In the genomic region with DNA sequence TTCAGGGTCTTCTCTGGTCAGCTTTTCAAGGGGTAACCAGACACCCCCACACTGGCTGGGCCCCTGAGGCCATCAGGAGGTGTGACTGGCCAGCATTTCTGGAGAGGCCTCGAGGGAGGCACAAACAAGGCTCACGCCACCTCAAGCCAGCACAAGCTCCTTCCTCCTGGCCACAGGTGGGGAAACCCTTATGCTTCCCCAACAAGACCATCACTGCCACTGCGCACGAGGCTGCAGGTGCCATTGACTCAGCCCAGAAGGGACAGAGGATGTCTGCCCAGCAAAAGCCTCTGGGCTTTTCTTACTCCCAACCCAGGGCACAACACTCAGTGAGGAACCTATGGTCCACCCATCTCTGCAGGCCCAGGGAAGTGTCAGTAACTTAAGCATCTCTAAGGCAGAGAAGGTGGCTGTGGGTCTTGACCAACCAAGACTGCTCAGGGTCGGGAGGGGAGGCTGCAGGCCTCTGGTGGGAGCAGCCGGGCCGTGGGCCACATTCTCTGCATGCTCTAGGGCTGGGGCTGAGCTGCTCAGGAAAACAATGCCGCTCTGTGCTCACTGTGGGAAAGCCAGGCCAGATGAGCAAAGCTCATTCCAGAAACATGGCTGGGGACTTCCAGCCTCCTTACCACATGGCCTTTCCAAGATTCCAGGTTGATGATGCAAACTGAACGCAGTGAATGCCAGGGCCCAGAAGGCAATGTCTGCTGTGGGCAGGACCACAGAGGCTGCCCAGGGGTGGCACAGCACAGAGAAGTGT, we compare ENCODE assay signal across 8 cellular contexts. TPM values are rescaled to one million over a fixed set of nuclear protein-coding genes. Genes with fewer than 3 reads are reported as not detected.
A peak's percentile ranks its signal among the peaks of the same experiment; 100 is the strongest.
DNase-seq lines count a peak whose midpoint lies in the region; ATAC-seq, FAIRE-seq and TF ChIP-seq lines count a peak whose summit lies in the region.

No MANE protein-coding gene starts in this region.

- H3K27me3 Mint-ChIP-seq in stimulated activated memory B cell treated with anti-CD40 and anti-IgM and Interleukin-4, amounts not matched to agents 10 μg/mL and 1 μg/mL and 100 μg/mL, for 72 hours: peaks cover 23% of the 10 kb centered on the region
- H3K27me3 Mint-ChIP-seq in nephron progenitor cell (ENCODE audit: low read depth, poor library complexity): peaks cover 30% of the 10 kb centered on the region

- H3K27ac ChIP-seq in HL-60 (replicated peaks) (peak overlapping the region; percentile 60), mammary epithelial cell (ENCODE audit: insufficient read depth, low read depth, low read length) (no peak overlapping the region), kidney (ENCODE audit: low read depth in 2 of 2, low read length in 2 of 2) (peak overlapping the region; percentile 49 to 69)

- peaks cover 14% of the 10 kb centered on the region for H3K4me1 ChIP-seq in mammary epithelial cell (ENCODE audit: insufficient read depth, low read length)
- H3K4me1 ChIP-seq in kidney (ENCODE audit: control insufficient read depth in 1 of 2, insufficient read depth in 1 of 2, low read depth in 1 of 2, low read length in 2 of 2): peaks cover 0 to 17% of the 10 kb centered on the region in 2 donors

- H3K4me1 Mint-ChIP-seq in stimulated activated memory B cell treated with anti-CD40 and anti-IgM and Interleukin-4, amounts not matched to agents 10 μg/mL and 1 μg/mL and 100 μg/mL, for 72 hours: peaks cover 6% of the 10 kb centered on the region
- H3K4me1 Mint-ChIP-seq in nephron progenitor cell: peaks cover 19% of the 10 kb centered on the region

- no peaks in the 10 kb centered on the region for H3K9me3 ChIP-seq in mammary epithelial cell (replicated peaks; ENCODE audit: insufficient read depth, low read length)
- no peaks in the 10 kb centered on the region for H3K9me3 ChIP-seq in kidney (ENCODE audit: control insufficient read depth in 1 of 2, low read length in 2 of 2)

- H3K27me3 ChIP-seq in HL-60 (ENCODE audit: insufficient read depth, poor library complexity, severe bottlenecking) (no peaks in the 10 kb centered on the region), mammary epithelial cell (ENCODE audit: insufficient read depth, low read length) (no peaks in the 10 kb centered on the region)

- intact Hi-C loops in mammary epithelial cell (cut with micrococcal nuclease) (no loop called here), kidney (cut with DNase I) (no loop called here)

- no TSS peak for BruUV-seq in mammary epithelial cell (replicated peaks; lab: Mats Ljungman, UMichigan)

- dilution Hi-C loops in mammary epithelial cell (cut with HindIII; ENCODE audit: low sequenced_read_pairs): no loop called here

- DNase-seq in HL-60 (ENCODE audit: low read depth in 1 of 2, low spot score in 1 of 2): no peak
- peak; percentile 89 for DNase-seq in mammary epithelial cell
- no peak for DNase-seq in kidney
- peak; percentile 10 for DNase-seq in stimulated activated CD8-positive, alpha-beta memory T cell treated with anti-CD3 and anti-CD28 coated beads, Interleukin-4, amount 100 ng/mL, for 48 hours
- DNase-seq in nephron progenitor cell: no peak
- no peak for DNase-seq in germinal center (ENCODE audit: low spot score)

- H2AFZ ChIP-seq in mammary epithelial cell (ENCODE audit: low read depth, low read length): peak overlapping the region; percentile 75

- 39% methylated on average over 5 of the region's 9 CpGs for WGBS in mammary epithelial cell (ENCODE audit: low coverage, missing lambda C conversion rate)

- no peak overlapping the region for H3K4me2 ChIP-seq in mammary epithelial cell (ENCODE audit: insufficient read depth, low read depth, low read length)

- TF ChIP-seq CTCF in HL-60 (IDR thresholded peaks at IDR 0.05; ENCODE audit: insufficient read depth, low read length): no peak
- TF ChIP-seq CTCF in mammary epithelial cell (conservative IDR thresholded peaks at IDR 0.05 in 1 of 2, IDR thresholded peaks at IDR 0.05 in 1 of 2; ENCODE audit: extremely low read depth in 1 of 2, insufficient read depth in 1 of 2, low read depth in 1 of 2, low read length in 2 of 2): no peak
- TF ChIP-seq CTCF in kidney (IDR thresholded peaks at IDR 0.05; ENCODE audit: borderline replicate concordance, extremely low read depth, insufficient read depth): no peak
- no peak for TF ChIP-seq CTCF in nephron progenitor cell (IDR thresholded peaks at IDR 0.05)

- H3K36me3 Mint-ChIP-seq in stimulated activated memory B cell treated with anti-CD40 and anti-IgM and Interleukin-4, amounts not matched to agents 10 μg/mL and 1 μg/mL and 100 μg/mL, for 72 hours: no peaks in the 10 kb centered on the region
- H3K36me3 Mint-ChIP-seq in nephron progenitor cell (ENCODE audit: low read depth): peaks cover 13% of the 10 kb centered on the region

- H4K20me1 ChIP-seq in mammary epithelial cell (ENCODE audit: insufficient read depth, low read length): no peaks in the 10 kb centered on the region

- H3K79me2 ChIP-seq in mammary epithelial cell (ENCODE audit: insufficient read depth, low read length): no peaks in the 10 kb centered on the region

- FAIRE-seq in kidney (lab: Jason Lieb, UNC): no peak

- no peaks in the 10 kb centered on the region for H3K36me3 ChIP-seq in mammary epithelial cell (ENCODE audit: insufficient read depth, low read length)
- H3K36me3 ChIP-seq in kidney (ENCODE audit: control insufficient read depth in 1 of 2, insufficient read depth in 2 of 2, low read length in 2 of 2): no peaks in the 10 kb centered on the region

- no peak overlapping the region for H3K4me3 Mint-ChIP-seq in stimulated activated memory B cell treated with anti-CD40 and anti-IgM and Interleukin-4, amounts not matched to agents 10 μg/mL and 1 μg/mL and 100 μg/mL, for 72 hours
- H3K4me3 Mint-ChIP-seq in nephron progenitor cell: no peak overlapping the region

- no peak overlapping the region for H3K27ac Mint-ChIP-seq in stimulated activated memory B cell treated with anti-CD40 and anti-IgM and Interleukin-4, amounts not matched to agents 10 μg/mL and 1 μg/mL and 100 μg/mL, for 72 hours
- no peak overlapping the region for H3K27ac Mint-ChIP-seq in nephron progenitor cell

- no peak for ATAC-seq in stimulated activated memory B cell treated with anti-CD40 and anti-IgM and Interleukin-4, amounts not matched to agents 10 μg/mL and 1 μg/mL and 100 μg/mL, for 72 hours
- ATAC-seq in GM21576 (IDR thresholded peaks at IDR 0.05; ENCODE audit: unreplicated experiment): no peak

- H3K9me3 Mint-ChIP-seq in stimulated activated memory B cell treated with anti-CD40 and anti-IgM and Interleukin-4, amounts not matched to agents 10 μg/mL and 1 μg/mL and 100 μg/mL, for 72 hours: peaks cover 3% of the 10 kb centered on the region
- peaks cover 15% of the 10 kb centered on the region for H3K9me3 Mint-ChIP-seq in nephron progenitor cell

- H3K4me3 ChIP-seq in HL-60 (replicated peaks; ENCODE audit: insufficient read depth, low read length) (no peak overlapping the region), mammary epithelial cell (replicated peaks in 1 of 3; ENCODE audit: insufficient read depth in 1 of 3, low read depth in 2 of 3, low read length in 3 of 3) (no peak overlapping the region), kidney (ENCODE audit: low read length in 2 of 2) (no peak overlapping the region)

- H3K9ac ChIP-seq in mammary epithelial cell (ENCODE audit: insufficient read depth, low read length) (no peak overlapping the region), kidney (ENCODE audit: low read length in 2 of 2) (no peak overlapping the region)

- CTCF ChIA-PET in mammary epithelial cell (lab: Charles Lee; ENCODE audit: low non-redundant PET): interaction anchor here (0.6 kb wide), 1 partner anchor 300 kb away, joined by 3 read pairs; no protein-coding TSS in a partner anchor

- in situ Hi-C loops in mammary epithelial cell (cut with MboI; ENCODE audit: low sequenced_read_pairs in 2 of 2): no loop called here

RNA-seq across cellular contexts. Expression of a gene that starts 24.2 kb away (rescaled TPM):
- total RNA-seq in mammary epithelial cell (1 to 10 TPM; 1.4 to 4.0 TPM), kidney (76.4 TPM)
- polyA plus RNA-seq in mammary epithelial cell (3.4 TPM), kidney (ENCODE audit: insufficient read depth, low read depth, low replicate concordance) (83.1 TPM)
- 8.9 TPM for polyA minus RNA-seq in mammary epithelial cell

RNA-seq across cellular contexts. Expression of a gene that starts 24.2 kb away (rescaled TPM):
- total RNA-seq in mammary epithelial cell: not detected
- polyA plus RNA-seq in mammary epithelial cell: not detected
- polyA minus RNA-seq in mammary epithelial cell: not detected
- 19.3 TPM for total RNA-seq in kidney
- 127 TPM for polyA plus RNA-seq in kidney (ENCODE audit: insufficient read depth, low read depth, low replicate concordance)

RNA-seq across cellular contexts. Expression of a gene that starts 43.2 kb away (rescaled TPM):
- total RNA-seq in mammary epithelial cell (10 to 100 TPM; 25.0 to 45.6 TPM), kidney (146 TPM)
- polyA plus RNA-seq in mammary epithelial cell (139 TPM), kidney (ENCODE audit: insufficient read depth, low read depth, low replicate concordance) (44.4 TPM)
- 230 TPM for polyA minus RNA-seq in mammary epithelial cell

Comparison
In these comparisons a context has a peak if more than half of its experiments do, and no peak if none do; other contexts are left out.
1. DNase-seq: peak in mammary epithelial cell (single experiment) and stimulated activated CD8-positive, alpha-beta memory T cell treated with anti-CD3 and anti-CD28 coated beads, Interleukin-4, amount 100 ng/mL, for 48 hours (single experiment); none in HL-60 (0 of 2), kidney (single experiment), nephron progenitor cell (single experiment) and germinal center (single experiment).
2. RNA of a gene that starts 24.2 kb away (total RNA-seq): 76.4 TPM in kidney (single experiment); 1.4 to 4.0 TPM in mammary epithelial cell; every median in the first group is over 10 times any median in the second.
3. RNA of a gene that starts 24.2 kb away (total RNA-seq): 19.3 TPM in kidney (single experiment); not detected in mammary epithelial cell; every median in the first group is over 10 times any median in the second.